18 cellular contexts compared by ENCODE assay signal in genomic region chr3:171444291-171444690, GRCh38. TPM values are rescaled to one million over a fixed set of nuclear protein-coding genes. Genes with fewer than 3 reads are reported as not detected.
A peak's percentile ranks its signal among the peaks of the same experiment; 100 is the strongest.
DNase-seq lines count a peak whose midpoint lies in the region; ATAC-seq and TF ChIP-seq lines count a peak whose summit lies in the region.
"Had no signal": no experiment of that assay in that cellular context is flagged by ENCODE, and none has a peak within 500 bp of the region (broad histone marks: within the 10 kb centered on the region; RNA-seq: fewer than 3 reads in every experiment).

No MANE protein-coding gene starts in this region.

- DNase-seq in GM23338 (ENCODE audit: low spot score): peak; percentile 61
- no peak for DNase-seq in endodermal cell
- DNase-seq in glomerular visceral epithelial cell (ENCODE audit: extremely low spot score): no peak
- DNase-seq in activated naive CD4-positive, alpha-beta T cell treated with anti-CD3 and anti-CD28 coated beads, Interleukin-2, amount 50 U/mL, for 72 hours (ENCODE audit: low spot score in 2 of 2): no peak
- DNase-seq: AML-193; Caco-2; CD4-positive, alpha-beta T cell; DMS153; DMS79; GDM1; HCEC 1CT had no signal

- H3K4me3 ChIP-seq in GM23338: no peak overlapping the region
- no peak overlapping the region for H3K4me3 ChIP-seq in HUES64 (ENCODE audit: low read length)
- no peak overlapping the region for H3K4me3 ChIP-seq in endodermal cell (ENCODE audit: low read length)
- H3K4me3 ChIP-seq in iPS-20b (ENCODE audit: low read length): peak overlapping the region; percentile 12; the same call in 1 of the 2 replicates
- H3K4me3 ChIP-seq: A549 had no signal

- H3K9ac ChIP-seq in HUES64 (ENCODE audit: low read depth, low read length) (no peak overlapping the region), endodermal cell (ENCODE audit: extremely low read depth, low read length, poor library complexity, severe bottlenecking) (no peak overlapping the region), iPS-20b (ENCODE audit: low read depth, low read length) (peak overlapping the region; percentile 62; the same call in 1 of the 2 replicates)

- TF ChIP-seq CTCF in GM23338 (conservative IDR thresholded peaks at IDR 0.05; ENCODE audit: low read depth in 2 of 2): no peak
- no peak for TF ChIP-seq CTCF in endodermal cell (conservative IDR thresholded peaks at IDR 0.05)

- H3F3A ChIP-seq in GM23338 (replicated peaks; ENCODE audit: low read depth): no peaks in the 10 kb centered on the region; the same call in 1 of the 2 replicates

- peaks cover 62% of the 10 kb centered on the region for H3K4me1 Mint-ChIP-seq in GM23338
- H3K4me1 Mint-ChIP-seq in endodermal cell: peaks cover 42% of the 10 kb centered on the region

- WGBS in HUES64: 40% methylated on average over 1 of the region's 2 CpGs
- 52% methylated on average over 2 of the region's 2 CpGs; no CpG with 5 or more reads in 1 of the 2 experiments for WGBS in endodermal cell (ENCODE audit: insufficient coverage in 1 of 2, insufficient read length in 1 of 2), 2 experiments

- no peaks in the 10 kb centered on the region for H3K27me3 ChIP-seq in GM23338 (ENCODE audit: insufficient read depth)
- H3K27me3 ChIP-seq in HUES64 (ENCODE audit: insufficient read depth, low read length): no peaks in the 10 kb centered on the region
- H3K27me3 ChIP-seq in endodermal cell (ENCODE audit: control insufficient read depth, insufficient read depth, low read length, poor library complexity, severe bottlenecking): no peaks in the 10 kb centered on the region
- no peaks in the 10 kb centered on the region for H3K27me3 ChIP-seq in iPS-20b (ENCODE audit: insufficient read depth, low read length)

- no peak overlapping the region for H2AFZ ChIP-seq in GM23338

- no peaks in the 10 kb centered on the region for H3K9me2 ChIP-seq in GM23338 (ENCODE audit: insufficient read depth)

- H3K36me3 ChIP-seq in GM23338 (ENCODE audit: insufficient read depth) (no peaks in the 10 kb centered on the region), HUES64 (ENCODE audit: insufficient read depth, low read length) (no peaks in the 10 kb centered on the region), endodermal cell (ENCODE audit: control insufficient read depth, insufficient read depth, low read length) (no peaks in the 10 kb centered on the region), iPS-20b (ENCODE audit: insufficient read depth, low read depth, low read length) (no peaks in the 10 kb centered on the region)

- H4K20me1 ChIP-seq in GM23338 (replicated peaks; ENCODE audit: insufficient read depth): no peaks in the 10 kb centered on the region

- no peak overlapping the region for H3K4me3 Mint-ChIP-seq in GM23338
- H3K4me3 Mint-ChIP-seq in endodermal cell: no peak overlapping the region
- H3K4me3 Mint-ChIP-seq: CD4-positive, alpha-beta T cell had no signal

- H3K27ac Mint-ChIP-seq in GM23338 (peak overlapping the region; percentile 77), endodermal cell (peak overlapping the region; percentile 56)
- no peak overlapping the region for H3K27ac Mint-ChIP-seq in activated naive CD4-positive, alpha-beta T cell treated with anti-CD3 and anti-CD28 coated beads, Interleukin-2, amount 50 U/mL, for 72 hours
- H3K27ac Mint-ChIP-seq: CD4-positive, alpha-beta T cell had no signal

- H3K9me3 Mint-ChIP-seq in GM23338: no peaks in the 10 kb centered on the region
- no peaks in the 10 kb centered on the region for H3K9me3 Mint-ChIP-seq in endodermal cell
- H3K9me3 Mint-ChIP-seq in activated naive CD4-positive, alpha-beta T cell treated with anti-CD3 and anti-CD28 coated beads, Interleukin-2, amount 50 U/mL, for 72 hours: no peaks in the 10 kb centered on the region
- H3K9me3 Mint-ChIP-seq: CD4-positive, alpha-beta T cell had no signal

- H3K36me3 Mint-ChIP-seq in GM23338 (ENCODE audit: low read depth) (no peaks in the 10 kb centered on the region), endodermal cell (ENCODE audit: low read depth) (no peaks in the 10 kb centered on the region)
- H3K36me3 Mint-ChIP-seq in activated naive CD4-positive, alpha-beta T cell treated with anti-CD3 and anti-CD28 coated beads, Interleukin-2, amount 50 U/mL, for 72 hours: peaks cover 0 to 7% of the 10 kb centered on the region in 2 donors

- H3K4me2 ChIP-seq in GM23338: peak overlapping the region; percentile 27
- H3K4me2 ChIP-seq: A549 had no signal

- peak overlapping the region; percentile 87 for H3K27ac ChIP-seq in GM23338 (ENCODE audit: low read depth)
- peak overlapping the region; percentile 56 for H3K27ac ChIP-seq in HUES64 (ENCODE audit: low read depth, low read length)
- no peak overlapping the region for H3K27ac ChIP-seq in endodermal cell (ENCODE audit: low read depth, low read length)
- H3K27ac ChIP-seq in iPS-20b (ENCODE audit: low read length): peak overlapping the region; percentile 68
- H3K27ac ChIP-seq: 22Rv1, A549, C4-2B, HL-60 had no signal

- ATAC-seq in GM23338: peak; percentile 30; the same call in 2 of the 3 replicates
- no peak for ATAC-seq in HG03342 (IDR thresholded peaks at IDR 0.05; ENCODE audit: unreplicated experiment)
- no peak for ATAC-seq in activated naive CD4-positive, alpha-beta T cell treated with anti-CD3 and anti-CD28 coated beads, Interleukin-2, amount 50 U/mL, for 72 hours
- ATAC-seq: A549 had no signal

- H3K4me1 ChIP-seq in GM23338 (ENCODE audit: insufficient read depth) (peaks cover 59% of the 10 kb centered on the region), HUES64 (ENCODE audit: insufficient read depth, low read length) (peaks cover 46% of the 10 kb centered on the region), endodermal cell (ENCODE audit: control insufficient read depth, insufficient read depth, low read length) (peaks cover 15% of the 10 kb centered on the region), iPS-20b (ENCODE audit: insufficient read depth, low read length) (peaks cover 43% of the 10 kb centered on the region; the same call in 1 of the 2 replicates)
- H3K4me1 ChIP-seq: Caco-2 had no signal

- H3K9me3 ChIP-seq in HUES64 (ENCODE audit: insufficient read depth, low read depth, low read length) (no peaks in the 10 kb centered on the region), endodermal cell (ENCODE audit: control insufficient read depth, low read length) (no peaks in the 10 kb centered on the region), iPS-20b (ENCODE audit: insufficient read depth, low read depth, low read length) (no peaks in the 10 kb centered on the region)
- H3K9me3 ChIP-seq: A549, Caco-2 had no signal

- peaks cover 4% of the 10 kb centered on the region for H3K27me3 Mint-ChIP-seq in GM23338 (ENCODE audit: insufficient read depth, low read depth, poor library complexity)
- H3K27me3 Mint-ChIP-seq in endodermal cell (ENCODE audit: insufficient read depth): no peaks in the 10 kb centered on the region
- H3K27me3 Mint-ChIP-seq: CD4-positive, alpha-beta T cell had no signal

- peaks cover 88% of the 10 kb centered on the region for H3K79me2 ChIP-seq in GM23338 (replicated peaks; ENCODE audit: insufficient read depth)

TF ChIP-seq in GM23338, 12 proteins besides CTCF, POLR2A, EP300 and RAD21:
- TF ChIP-seq ETS1 (IDR thresholded peaks at IDR 0.05): 0 out of 2 replicates have a peak, but pooled peaks have one; percentile 42
- no peak for TF ChIP-seq JUNB (IDR thresholded peaks at IDR 0.05; ENCODE audit: unreplicated experiment)

RNA-seq across cellular contexts. Expression of gene TNIK, which starts 15.9 kb away (rescaled TPM):
- total RNA-seq in GM23338 (2014; rRNA removed; shearing (Covaris generic)): 34.3 and 49.2 TPM in 2 replicates
- polyA plus RNA-seq in GM23338 (2016; fragmentation: Nextera tagmentation; extraction: Ambion mirVana): 14.1 and 14.6 TPM in 2 replicates
- polyA plus RNA-seq in HUES64 (2013, experiment 1 of 2): 30.8 TPM
- polyA plus RNA-seq in HUES64 (2013, experiment 2 of 2): 32.2 TPM
- total RNA-seq in endodermal cell: 10 to 100 TPM; 12.2 to 14.9 TPM
- polyA plus RNA-seq in endodermal cell (2013, experiment 1 of 2): 30.1 TPM
- polyA plus RNA-seq in endodermal cell (2013, experiment 2 of 2): 33.0 TPM
- 10 to 100 TPM; 31.7 to 37.9 TPM for total RNA-seq in activated naive CD4-positive, alpha-beta T cell treated with anti-CD3 and anti-CD28 coated beads, Interleukin-2, amount 50 U/mL, for 72 hours

Comparison
In these comparisons a context has a peak if more than half of its experiments do, and no peak if none do; other contexts are left out.
1. H3K27ac Mint-ChIP-seq: peak in GM23338 (single experiment) and endodermal cell (single experiment); none in activated naive CD4-positive, alpha-beta T cell treated with anti-CD3 and anti-CD28 coated beads, Interleukin-2, amount 50 U/mL, for 72 hours (0 of 2).